34 cellular contexts compared by ENCODE assay signal in genomic region chr4:34158883-34159282, GRCh38.
DNase-seq lines count a peak whose midpoint lies in the region; ATAC-seq, FAIRE-seq and TF ChIP-seq lines count a peak whose summit lies in the region.
"Had no signal": no experiment of that assay in that cellular context is flagged by ENCODE, and none has a peak within 500 bp of the region (broad histone marks: within the 10 kb centered on the region; RNA-seq: fewer than 3 reads in every experiment).

No MANE protein-coding gene starts in this region.

- H3K36me3 Mint-ChIP-seq in natural killer cell treated with Interleukin-12 subunit alpha and Interleukin-12 subunit beta and Interleukin-15 and Interleukin-18, amount 100 ng/mL, for 72 hours = no peaks in the 10 kb centered on the region
- H3K36me3 Mint-ChIP-seq: activated CD4-positive, alpha-beta memory T cell treated with anti-CD3 and anti-CD28 coated beads for 36 hours; activated naive CD4-positive, alpha-beta T cell treated with anti-CD3 and anti-CD28 coated beads, Interleukin-2, amount 50 U/mL, for 72 hours; stimulated activated naive B cell treated with anti-CD40 and anti-IgM and Interleukin-4, amounts not matched to agents 10 μg/mL and 1 μg/mL and 100 μg/mL, for 72 hours had no signal

- no peak overlapping the region for H3K27ac Mint-ChIP-seq in natural killer cell treated with Interleukin-12 subunit alpha and Interleukin-12 subunit beta and Interleukin-15 and Interleukin-18, amount 100 ng/mL, for 72 hours
- H3K27ac Mint-ChIP-seq: activated CD4-positive, alpha-beta memory T cell treated with anti-CD3 and anti-CD28 coated beads for 36 hours; activated naive CD4-positive, alpha-beta T cell treated with anti-CD3 and anti-CD28 coated beads, Interleukin-2, amount 50 U/mL, for 72 hours; activated T-helper 17 cell treated with anti-CD3 and anti-CD28 coated beads, Interleukin-2, amount 50 U/mL, for 72 hours; CD4-positive, alpha-beta T cell; nephron; stimulated activated naive B cell treated with anti-CD40 and anti-IgM and Interleukin-4, amounts not matched to agents 10 μg/mL and 1 μg/mL and 100 μg/mL, for 72 hours had no signal

- no peak overlapping the region for H3K27ac ChIP-seq in PC-3 (ENCODE audit: low read length)
- H3K27ac ChIP-seq in kidney (ENCODE audit: low read depth in 2 of 2, low read length in 2 of 2) = no peak overlapping the region
- no peak overlapping the region for H3K27ac ChIP-seq in psoas muscle
- H3K27ac ChIP-seq: colonic mucosa, ovary, SK-N-MC had no signal

- CTCF ChIA-PET in PC-3 (lab: Charles Lee) = no interaction called here

- no TSS peak for BruUV-seq in PC-3 (replicated peaks; lab: Mats Ljungman, UMichigan)

- H3K36me3 ChIP-seq in PC-3 (ENCODE audit: low read depth, low read length) (no peaks in the 10 kb centered on the region), bronchial epithelial cell (ENCODE audit: control insufficient read depth, insufficient read depth, low read length) (no peaks in the 10 kb centered on the region), kidney (ENCODE audit: control insufficient read depth in 1 of 2, insufficient read depth in 2 of 2, low read length in 2 of 2) (no peaks in the 10 kb centered on the region), psoas muscle (ENCODE audit: insufficient read depth in 1 of 2, low read depth in 1 of 2) (no peaks in the 10 kb centered on the region)
- H3K36me3 ChIP-seq: colonic mucosa, ovary had no signal

- no peaks in the 10 kb centered on the region for H3K4me1 Mint-ChIP-seq in natural killer cell treated with Interleukin-12 subunit alpha and Interleukin-12 subunit beta and Interleukin-15 and Interleukin-18, amount 100 ng/mL, for 72 hours (ENCODE audit: low read depth in 2 of 2)
- H3K4me1 Mint-ChIP-seq: activated T-helper 17 cell treated with anti-CD3 and anti-CD28 coated beads, Interleukin-2, amount 50 U/mL, for 72 hours; nephron; stimulated activated naive B cell treated with anti-CD40 and anti-IgM and Interleukin-4, amounts not matched to agents 10 μg/mL and 1 μg/mL and 100 μg/mL, for 72 hours had no signal

- ATAC-seq in PC-3 (no peak), HG02623 (IDR thresholded peaks at IDR 0.05; ENCODE audit: unreplicated experiment) (no peak), psoas muscle (no peak), GM18498 (IDR thresholded peaks at IDR 0.05; ENCODE audit: unreplicated experiment) (no peak)
- no peak for ATAC-seq in natural killer cell treated with Interleukin-12 subunit alpha and Interleukin-12 subunit beta and Interleukin-15 and Interleukin-18, amount 100 ng/mL, for 72 hours
- ATAC-seq: activated naive CD4-positive, alpha-beta T cell treated with anti-CD3 and anti-CD28 coated beads, Interleukin-2, amount 50 U/mL, for 72 hours; activated T-helper 17 cell treated with anti-CD3 and anti-CD28 coated beads, Interleukin-2, amount 50 U/mL, for 72 hours; GM12878; HepG2; mucosa of descending colon; stimulated activated naive B cell treated with anti-CD40 and anti-IgM and Interleukin-4, amounts not matched to agents 10 μg/mL and 1 μg/mL and 100 μg/mL, for 72 hours had no signal

- H3K4me2 ChIP-seq in PC-3 (ENCODE audit: low read length) = no peak overlapping the region

- FAIRE-seq in bronchial epithelial cell (lab: Jason Lieb, UNC) (no peak), kidney (lab: Jason Lieb, UNC) (no peak)
- FAIRE-seq: GM12878, HepG2, small intestine had no signal

- H4K20me1 ChIP-seq in PC-3 (ENCODE audit: low read length) = no peaks in the 10 kb centered on the region

- H3K9me3 ChIP-seq in PC-3 (ENCODE audit: low read length) (no peaks in the 10 kb centered on the region), kidney (ENCODE audit: control insufficient read depth in 1 of 2, low read length in 2 of 2) (peaks cover 0 to 2% of the 10 kb centered on the region in 2 donors), psoas muscle (no peaks in the 10 kb centered on the region)
- H3K9me3 ChIP-seq: colonic mucosa, ovary had no signal

- no peak overlapping the region for H2AFZ ChIP-seq in PC-3 (ENCODE audit: low read length)

- peak; percentile 86 for DNase-seq in ELR (ENCODE audit: low read depth)
- peak; percentile 48 for DNase-seq in PC-3
- DNase-seq in bronchial epithelial cell (ENCODE audit: low read depth) = peak; percentile 87
- DNase-seq in kidney = peak; percentile 7
- DNase-seq in psoas muscle = no peak
- DNase-seq in natural killer cell treated with Interleukin-12 subunit alpha and Interleukin-12 subunit beta and Interleukin-15 and Interleukin-18, amount 100 ng/mL, for 72 hours (ENCODE audit: low spot score) = no peak
- DNase-seq: activated CD4-positive, alpha-beta memory T cell treated with anti-CD3 and anti-CD28 coated beads for 36 hours; activated CD4-positive, alpha-beta T cell treated with anti-CD3 and anti-CD28 coated beads for 1 hour; activated CD8-positive, alpha-beta memory T cell treated with anti-CD3 and anti-CD28 coated beads, Interleukin-2, amount 50 U/mL, for 48 hours; CD4-positive, alpha-beta T cell; colonic mucosa; effector CD8-positive, alpha-beta T cell; H7; head of caudate nucleus; Kasumi-1; mucosa of descending colon; NCI-H1436 treated with DMSO at 0.1 percent for 48 hours; NCI-H2081 treated with DMSO at 0.1 percent for 48 hours; NCI-H774; ovary; retina; RPMI8226; small intestine; stimulated activated naive B cell treated with anti-CD40 and anti-IgM and Interleukin-4, amounts not matched to agents 10 μg/mL and 1 μg/mL and 100 μg/mL, for 72 hours; substantia nigra; trophoblast cell had no signal

- peaks cover 13% of the 10 kb centered on the region for H3K9me3 Mint-ChIP-seq in natural killer cell treated with Interleukin-12 subunit alpha and Interleukin-12 subunit beta and Interleukin-15 and Interleukin-18, amount 100 ng/mL, for 72 hours

- no peaks in the 10 kb centered on the region; the same call in 1 of the 2 replicates for H3K4me1 ChIP-seq in PC-3 (ENCODE audit: insufficient read depth, low read length)
- H3K4me1 ChIP-seq in kidney (ENCODE audit: control insufficient read depth in 1 of 2, insufficient read depth in 1 of 2, low read depth in 1 of 2, low read length in 2 of 2) = no peaks in the 10 kb centered on the region
- H3K4me1 ChIP-seq in psoas muscle = no peaks in the 10 kb centered on the region
- H3K4me1 ChIP-seq: colonic mucosa had no signal

- intact Hi-C loops in PC-3 (cut with micrococcal nuclease) = no loop called here
- intact Hi-C loops in kidney (cut with DNase I) = no loop called here
- intact Hi-C loops in psoas muscle (cut with DNase I) = no loop called here

- POLR2A ChIA-PET in PC-3 (lab: Charles Lee; ENCODE audit: unreplicated experiment) = no interaction called here

- no peaks in the 10 kb centered on the region for H3K79me2 ChIP-seq in PC-3 (ENCODE audit: low read length)

- H3K4me3 ChIP-seq in PC-3 (ENCODE audit: low read length) (no peak overlapping the region), bronchial epithelial cell (ENCODE audit: low read depth, low read length) (no peak overlapping the region), kidney (ENCODE audit: low read length in 2 of 2) (no peak overlapping the region), psoas muscle (no peak overlapping the region)
- H3K4me3 ChIP-seq: colonic mucosa, GM12878, mucosa of descending colon, ovary, SK-N-MC had no signal

- no peaks in the 10 kb centered on the region for H3K9me2 ChIP-seq in PC-3 (replicated peaks; ENCODE audit: low read length)

- no peaks in the 10 kb centered on the region for H3K27me3 Mint-ChIP-seq in natural killer cell treated with Interleukin-12 subunit alpha and Interleukin-12 subunit beta and Interleukin-15 and Interleukin-18, amount 100 ng/mL, for 72 hours
- H3K27me3 Mint-ChIP-seq: activated CD4-positive, alpha-beta memory T cell treated with anti-CD3 and anti-CD28 coated beads for 36 hours; activated T-helper 17 cell treated with anti-CD3 and anti-CD28 coated beads, Interleukin-2, amount 50 U/mL, for 72 hours; CD4-positive, alpha-beta T cell; stimulated activated naive B cell treated with anti-CD40 and anti-IgM and Interleukin-4, amounts not matched to agents 10 μg/mL and 1 μg/mL and 100 μg/mL, for 72 hours had no signal

- TF ChIP-seq CTCF in PC-3 (conservative IDR thresholded peaks at IDR 0.05; ENCODE audit: low read depth, low read length) (no peak), bronchial epithelial cell (IDR thresholded peaks at IDR 0.05; ENCODE audit: insufficient read depth, low read length, severe bottlenecking) (no peak), kidney (IDR thresholded peaks at IDR 0.05; ENCODE audit: borderline replicate concordance, extremely low read depth, insufficient read depth) (no peak), psoas muscle (IDR thresholded peaks at IDR 0.05) (no peak)

- no peaks in the 10 kb centered on the region for H3K27me3 ChIP-seq in PC-3 (ENCODE audit: low read length)
- H3K27me3 ChIP-seq in bronchial epithelial cell (ENCODE audit: control insufficient read depth, insufficient read depth, low read length) = no peaks in the 10 kb centered on the region
- no peaks in the 10 kb centered on the region for H3K27me3 ChIP-seq in psoas muscle (ENCODE audit: insufficient read depth in 3 of 3, low read length in 2 of 3)
- H3K27me3 ChIP-seq: colonic mucosa, ovary had no signal

- H3K4me3 Mint-ChIP-seq in natural killer cell treated with Interleukin-12 subunit alpha and Interleukin-12 subunit beta and Interleukin-15 and Interleukin-18, amount 100 ng/mL, for 72 hours = no peak overlapping the region
- H3K4me3 Mint-ChIP-seq: activated CD4-positive, alpha-beta memory T cell treated with anti-CD3 and anti-CD28 coated beads for 36 hours; activated T-helper 17 cell treated with anti-CD3 and anti-CD28 coated beads, Interleukin-2, amount 50 U/mL, for 72 hours; CD4-positive, alpha-beta T cell; nephron; stimulated activated naive B cell treated with anti-CD40 and anti-IgM and Interleukin-4, amounts not matched to agents 10 μg/mL and 1 μg/mL and 100 μg/mL, for 72 hours had no signal

- H3F3A ChIP-seq in PC-3 (ENCODE audit: low read length, unreplicated experiment) = no peaks in the 10 kb centered on the region

- WGBS in psoas muscle, 3 donors = 89 to 100% (median 94%) methylated on average over 1 of the region's 1 CpG

- H3K9ac ChIP-seq in PC-3 (ENCODE audit: low read length) (no peak overlapping the region), kidney (ENCODE audit: low read length in 2 of 2) (no peak overlapping the region)

Comparison
In these comparisons a context has a peak if more than half of its experiments do, and no peak if none do; other contexts are left out.
1. DNase-seq: peak in ELR (single experiment), PC-3 (single experiment), bronchial epithelial cell (single experiment) and kidney (single experiment); none in psoas muscle (0 of 2) and natural killer cell treated with Interleukin-12 subunit alpha and Interleukin-12 subunit beta and Interleukin-15 and Interleukin-18, amount 100 ng/mL, for 72 hours (single experiment).